In the genomic region with DNA sequence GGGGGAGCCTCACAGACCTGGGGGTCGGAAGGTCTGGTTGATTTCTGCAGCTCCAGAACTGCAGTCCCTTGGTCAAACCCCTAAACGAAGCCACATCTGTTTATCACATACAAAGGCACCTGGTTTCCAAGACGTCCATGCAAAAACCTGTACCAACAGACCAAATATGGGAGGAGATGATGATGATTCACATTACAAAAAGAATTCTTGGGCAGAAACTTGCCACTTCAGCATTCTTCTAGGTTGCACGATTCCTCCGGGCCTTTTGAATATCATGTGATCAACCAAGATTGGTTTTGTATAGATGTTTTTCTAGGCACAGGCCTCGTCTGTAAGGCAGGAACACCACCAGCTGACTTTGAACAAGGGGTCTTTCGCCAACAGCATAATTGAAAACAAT, we compare ENCODE assay signal across 17 cellular contexts.
DNase-seq lines count a peak whose midpoint lies in the region; ATAC-seq and TF ChIP-seq lines count a peak whose summit lies in the region.
"Had no signal": no experiment of that assay in that cellular context is flagged by ENCODE, and none has a peak within 500 bp of the region (broad histone marks: within the 10 kb centered on the region; RNA-seq: fewer than 3 reads in every experiment).

No MANE protein-coding gene starts in this region.

- no peak overlapping the region for H3K4me3 Mint-ChIP-seq in osteocyte (ENCODE audit: unreplicated experiment)
- no peak overlapping the region for H3K4me3 Mint-ChIP-seq in CD14-positive monocyte
- H3K4me3 Mint-ChIP-seq: immature natural killer cell had no signal

- TF ChIP-seq CTCF in osteocyte (IDR thresholded peaks at IDR 0.05) (no peak), CD14-positive monocyte (IDR thresholded peaks at IDR 0.05) (no peak)

- in situ Hi-C loops in SK-MEL-5 (cut with HindIII; ENCODE audit: low pct_unique_long_range_greater_than_20kb, low sequenced_read_pairs), result no loop called here

- H3K27me3 ChIP-seq in effector memory CD4-positive, alpha-beta T cell (replicated peaks; ENCODE audit: control insufficient read depth, insufficient read depth, low read length, poor library complexity, severe bottlenecking), result no peaks in the 10 kb centered on the region

- H3K4me1 ChIP-seq in effector memory CD4-positive, alpha-beta T cell (ENCODE audit: control insufficient read depth, insufficient read depth, low read length, poor library complexity, severe bottlenecking), result peaks cover 14% of the 10 kb centered on the region

- H3K4me1 Mint-ChIP-seq in osteocyte (ENCODE audit: unreplicated experiment) (peaks cover 47% of the 10 kb centered on the region), CD14-positive monocyte (peaks cover 12% of the 10 kb centered on the region)

- no peaks in the 10 kb centered on the region for H3K36me3 ChIP-seq in effector memory CD4-positive, alpha-beta T cell (ENCODE audit: control insufficient read depth, insufficient read depth, low read length)
- H3K36me3 ChIP-seq: WERI-Rb-1 had no signal

- peak overlapping the region; percentile 26 for H3K27ac ChIP-seq in effector memory CD4-positive, alpha-beta T cell (ENCODE audit: insufficient read depth, low read length, poor library complexity, severe bottlenecking)
- H3K27ac ChIP-seq: WERI-Rb-1 had no signal

- intact Hi-C loops in CD14-positive monocyte (cut with micrococcal nuclease), result no loop called here
- intact Hi-C loops in left ventricle myocardium superior (cut with micrococcal nuclease), result no loop called here

- no peak overlapping the region for H3K4me3 ChIP-seq in effector memory CD4-positive, alpha-beta T cell (ENCODE audit: insufficient read depth, low read depth, low read length, poor library complexity, severe bottlenecking)

- H3K9me3 ChIP-seq in effector memory CD4-positive, alpha-beta T cell (ENCODE audit: control insufficient read depth, low read length), result no peaks in the 10 kb centered on the region

- no peak for ATAC-seq in left ventricle myocardium superior

- H3K27me3 Mint-ChIP-seq in osteocyte (ENCODE audit: unreplicated experiment) (no peaks in the 10 kb centered on the region), CD14-positive monocyte (ENCODE audit: low read depth in 3 of 3) (peaks cover 26 to 42% (median 40%) of the 10 kb centered on the region in 3 donors)

- H3K9me3 Mint-ChIP-seq in osteocyte (ENCODE audit: unreplicated experiment), result no peaks in the 10 kb centered on the region
- H3K9me3 Mint-ChIP-seq in CD14-positive monocyte, result peaks cover 0 to 7% (median 3%) of the 10 kb centered on the region in 7 donors
- H3K9me3 Mint-ChIP-seq: immature natural killer cell had no signal

- H3K36me3 Mint-ChIP-seq in osteocyte (ENCODE audit: unreplicated experiment), result no peaks in the 10 kb centered on the region
- peaks cover 0 to 4% of the 10 kb centered on the region in 2 donors for H3K36me3 Mint-ChIP-seq in CD14-positive monocyte
- H3K36me3 Mint-ChIP-seq: immature natural killer cell had no signal

- DNase-seq in HPDE6-E6E7 (ENCODE audit: extremely low spot score), result peak; percentile 67
- DNase-seq in SK-MEL-5 (ENCODE audit: low read depth, low spot score), result peak; percentile 69
- no peak for DNase-seq in effector memory CD4-positive, alpha-beta T cell
- DNase-seq in osteocyte (ENCODE audit: extremely low spot score, unreplicated experiment), result no peak
- no peak for DNase-seq in NCI-H2227 treated with DMSO at 0.1 percent for 48 hours (lab: John Stamatoyannopoulos, UW)
- DNase-seq in middle frontal gyrus (ENCODE audit: extremely low spot score, low spot score), result no peak
- no peak for DNase-seq in CD14-positive monocyte (ENCODE audit: low spot score)
- DNase-seq in left ventricle myocardium superior, result no peak
- DNase-seq: activated gamma-delta T cell; effector CD8-positive, alpha-beta T cell; foreskin fibroblast; immature natural killer cell; Karpas-422; NCI-H1694; NCI-H446; nucleus accumbens; WERI-Rb-1 had no signal

- H3K27ac Mint-ChIP-seq in osteocyte (ENCODE audit: unreplicated experiment), result peak overlapping the region; percentile 90
- H3K27ac Mint-ChIP-seq in CD14-positive monocyte, result no peak overlapping the region
- H3K27ac Mint-ChIP-seq: immature natural killer cell had no signal

Comparison
In these comparisons a context has a peak if more than half of its experiments do, and no peak if none do; other contexts are left out.
1. DNase-seq: peak in HPDE6-E6E7 (single experiment) and SK-MEL-5 (single experiment); none in effector memory CD4-positive, alpha-beta T cell (0 of 3), osteocyte (single experiment), NCI-H2227 treated with DMSO at 0.1 percent for 48 hours (single experiment), middle frontal gyrus (single experiment), CD14-positive monocyte (single experiment) and left ventricle myocardium superior (single experiment).